14 cellular contexts compared by ENCODE assay signal in the genomic region with DNA sequence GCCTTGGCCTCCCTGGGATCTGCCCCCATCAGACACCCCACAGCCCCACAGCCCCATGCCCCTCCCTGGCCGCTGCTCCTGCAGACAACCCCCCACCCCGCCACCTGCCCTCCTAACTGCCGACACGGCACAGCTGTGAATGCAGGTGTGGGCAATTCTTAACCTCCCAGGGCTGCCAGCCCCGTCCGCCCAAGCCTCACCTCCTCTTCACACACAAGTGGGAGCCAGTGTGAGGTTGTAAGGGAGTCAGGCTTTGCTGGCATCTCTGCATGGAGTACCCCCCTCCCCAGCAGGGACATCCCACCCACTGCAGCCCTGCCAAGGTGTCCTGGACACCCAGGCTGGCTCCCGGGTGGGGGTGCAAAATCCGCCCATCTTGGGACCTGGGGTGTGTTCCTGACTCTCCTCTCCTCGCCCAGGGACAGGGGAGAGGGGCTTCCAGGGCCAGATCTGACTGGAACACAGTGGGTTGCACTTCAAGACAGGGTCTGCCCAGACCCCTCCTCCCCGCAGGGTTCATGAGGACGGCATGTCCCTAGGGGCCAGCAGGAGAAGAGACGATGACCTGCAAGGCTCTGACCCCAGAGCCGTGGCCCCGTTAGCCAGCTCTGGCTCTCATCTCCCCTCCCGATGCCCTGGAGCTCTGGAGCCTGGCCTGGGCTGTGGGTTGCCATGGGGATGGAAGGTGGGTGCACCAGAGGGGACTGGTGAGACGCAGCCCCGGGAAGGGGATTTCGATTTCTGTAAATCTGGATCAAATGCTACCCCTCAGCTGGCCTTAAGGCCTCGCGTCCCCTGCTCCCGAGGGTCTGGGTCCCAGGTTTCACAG. TPM values are rescaled to one million over a fixed set of nuclear protein-coding genes. Genes with fewer than 3 reads are reported as not detected.
DNase-seq lines count a peak whose midpoint lies in the region; ATAC-seq and TF ChIP-seq lines count a peak whose summit lies in the region.
"Had no signal": no experiment of that assay in that cellular context is flagged by ENCODE, and none has a peak within 500 bp of the region (broad histone marks: within the 10 kb centered on the region; RNA-seq: fewer than 3 reads in every experiment).

No MANE protein-coding gene starts in this region.

- H3K27ac Mint-ChIP-seq in activated naive CD4-positive, alpha-beta T cell treated with anti-CD3 and anti-CD28 coated beads for 36 hours, result no peak overlapping the region
- H3K27ac Mint-ChIP-seq in activated B cell treated with CpG ODN at 0.5 μM for 24 hours, result no peak overlapping the region
- H3K27ac Mint-ChIP-seq: stimulated activated naive CD8-positive, alpha-beta T cell treated with anti-CD3 and anti-CD28 coated beads, Interleukin-15, Interleukin-2, amounts not matched to agents 100 ng/mL and 50 ng/mL, for 24 hours; T-helper 1 cell treated with Interleukin-12 subunit alpha and Interleukin-12 subunit beta and Interleukin-4 antibody, amounts not matched to agents 30 μg/mL and 1 μg/mL, for 36 hours had no signal

- H3K27me3 Mint-ChIP-seq in activated naive CD4-positive, alpha-beta T cell treated with anti-CD3 and anti-CD28 coated beads for 36 hours (ENCODE audit: low read depth), result no peaks in the 10 kb centered on the region
- peaks cover 6% of the 10 kb centered on the region for H3K27me3 Mint-ChIP-seq in activated B cell treated with CpG ODN at 0.5 μM for 24 hours
- H3K27me3 Mint-ChIP-seq: stimulated activated naive CD8-positive, alpha-beta T cell treated with anti-CD3 and anti-CD28 coated beads, Interleukin-15, Interleukin-2, amounts not matched to agents 100 ng/mL and 50 ng/mL, for 24 hours had no signal

- no peak for TF ChIP-seq CTCF in activated B cell treated with CpG ODN at 0.5 μM for 24 hours (IDR thresholded peaks at IDR 0.05)
- no peak for TF ChIP-seq CTCF in foreskin keratinocyte (conservative IDR thresholded peaks at IDR 0.05)

- peaks cover 40% of the 10 kb centered on the region for H3K4me1 Mint-ChIP-seq in activated naive CD4-positive, alpha-beta T cell treated with anti-CD3 and anti-CD28 coated beads for 36 hours (ENCODE audit: low read depth)
- H3K4me1 Mint-ChIP-seq in activated B cell treated with CpG ODN at 0.5 μM for 24 hours, result peaks cover 40% of the 10 kb centered on the region

- POLR2A ChIA-PET in activated B cell treated with CpG ODN at 0.5 μM for 24 hours (lab: Charles Lee), result no interaction called here

- peaks cover 2% of the 10 kb centered on the region for H3K9me3 Mint-ChIP-seq in activated naive CD4-positive, alpha-beta T cell treated with anti-CD3 and anti-CD28 coated beads for 36 hours
- no peaks in the 10 kb centered on the region for H3K9me3 Mint-ChIP-seq in activated B cell treated with CpG ODN at 0.5 μM for 24 hours
- H3K9me3 Mint-ChIP-seq: stimulated activated naive CD8-positive, alpha-beta T cell treated with anti-CD3 and anti-CD28 coated beads, Interleukin-15, Interleukin-2, amounts not matched to agents 100 ng/mL and 50 ng/mL, for 24 hours; T-helper 1 cell treated with Interleukin-12 subunit alpha and Interleukin-12 subunit beta and Interleukin-4 antibody, amounts not matched to agents 30 μg/mL and 1 μg/mL, for 36 hours had no signal

- H3K36me3 Mint-ChIP-seq in activated naive CD4-positive, alpha-beta T cell treated with anti-CD3 and anti-CD28 coated beads for 36 hours (ENCODE audit: low read depth), result peaks cover under 1% of the 10 kb centered on the region
- H3K36me3 Mint-ChIP-seq in activated B cell treated with CpG ODN at 0.5 μM for 24 hours (ENCODE audit: low read depth), result no peaks in the 10 kb centered on the region

- peaks cover 73% of the 10 kb centered on the region for H3K27me3 ChIP-seq in foreskin keratinocyte
- H3K27me3 ChIP-seq: pancreas had no signal

- no peaks in the 10 kb centered on the region for H3K4me1 ChIP-seq in foreskin keratinocyte
- H3K4me1 ChIP-seq: pancreas had no signal

- peak; percentile 23 for DNase-seq in activated naive CD4-positive, alpha-beta T cell treated with anti-CD3 and anti-CD28 coated beads for 36 hours
- no peak for DNase-seq in activated naive CD4-positive, alpha-beta T cell treated with Interleukin-2 at 50 U/mL for 16 hours
- DNase-seq in NCI-H146 treated with DMSO at 0.1 percent for 48 hours (lab: John Stamatoyannopoulos, UW; ENCODE audit: unreplicated experiment), result peak; percentile 15
- DNase-seq in activated B cell treated with CpG ODN at 0.5 μM for 24 hours, result peak; percentile 13
- DNase-seq in posterior vena cava (ENCODE audit: low spot score), result peak; percentile 74
- DNase-seq in NCI-H1092 treated with DMSO at 0.1 percent for 48 hours (lab: John Stamatoyannopoulos, UW), result no peak
- no peak for DNase-seq in foreskin keratinocyte
- no peak for DNase-seq in activated T-cell treated with anti-CD3 and anti-CD28 coated beads for 4 hours
- DNase-seq: Kasumi-1; left colon; stimulated activated CD4-positive, alpha-beta T cell treated with anti-CD3 and anti-CD28 coated beads, Interleukin-1b, Interleukin-23, amount 100 ng/mL, for 48 hours had no signal

- intact Hi-C loops in activated naive CD4-positive, alpha-beta T cell treated with anti-CD3 and anti-CD28 coated beads for 36 hours (cut with micrococcal nuclease), result loop anchor here (10.0 kb wide), 2 partner anchors 119 to 691 kb away; no protein-coding TSS in a partner anchor
- intact Hi-C loops in activated B cell treated with CpG ODN at 0.5 μM for 24 hours (cut with micrococcal nuclease) (no loop called here), posterior vena cava (cut with DNase I) (no loop called here)

- H3K4me3 Mint-ChIP-seq in activated naive CD4-positive, alpha-beta T cell treated with anti-CD3 and anti-CD28 coated beads for 36 hours, result peak overlapping the region; percentile 88
- no peak overlapping the region for H3K4me3 Mint-ChIP-seq in activated B cell treated with CpG ODN at 0.5 μM for 24 hours
- H3K4me3 Mint-ChIP-seq: T-helper 1 cell treated with Interleukin-12 subunit alpha and Interleukin-12 subunit beta and Interleukin-4 antibody, amounts not matched to agents 30 μg/mL and 1 μg/mL, for 36 hours had no signal

- CTCF ChIA-PET in activated naive CD4-positive, alpha-beta T cell treated with anti-CD3 and anti-CD28 coated beads for 36 hours (lab: Charles Lee), result interaction anchor here (1.0 kb wide), 1 partner anchor 23 kb away, joined by 3 read pairs; no protein-coding TSS in a partner anchor
- CTCF ChIA-PET in activated B cell treated with CpG ODN at 0.5 μM for 24 hours (lab: Charles Lee), result no interaction called here

- ATAC-seq in activated B cell treated with CpG ODN at 0.5 μM for 24 hours (ENCODE audit: low read depth) (no peak), foreskin keratinocyte (no peak)
- ATAC-seq: left colon had no signal

- H3K27ac ChIP-seq in foreskin keratinocyte, result no peak overlapping the region
- H3K27ac ChIP-seq: pancreas had no signal

RNA-seq across cellular contexts. Expression of gene SARDH, which starts 34.4 kb away (rescaled TPM):
- total RNA-seq in activated naive CD4-positive, alpha-beta T cell treated with anti-CD3 and anti-CD28 coated beads for 36 hours, result 1 to 10 TPM; 7.7 TPM
- not detected in 2 replicates for total RNA-seq in activated B cell treated with CpG ODN at 0.5 μM for 24 hours
- 1 to 10 TPM in 1 of 2 donors, under 1 TPM in 1; 0.62 to 1.8 TPM for total RNA-seq in posterior vena cava
- not detected in 2 replicates for total RNA-seq in foreskin keratinocyte
- polyA plus RNA-seq in foreskin keratinocyte, result 0.06 and 0.07 TPM in 2 replicates

Comparison
In these comparisons a context has a peak if more than half of its experiments do, and no peak if none do; other contexts are left out.
1. DNase-seq: peak in activated naive CD4-positive, alpha-beta T cell treated with anti-CD3 and anti-CD28 coated beads for 36 hours (single experiment), NCI-H146 treated with DMSO at 0.1 percent for 48 hours (single experiment), activated B cell treated with CpG ODN at 0.5 μM for 24 hours (single experiment) and posterior vena cava (single experiment); none in activated naive CD4-positive, alpha-beta T cell treated with Interleukin-2 at 50 U/mL for 16 hours (single experiment), NCI-H1092 treated with DMSO at 0.1 percent for 48 hours (single experiment), foreskin keratinocyte (0 of 2) and activated T-cell treated with anti-CD3 and anti-CD28 coated beads for 4 hours (single experiment).